1 cellular context compared by ENCODE assay signal in genomic region chr7:42175834-42176745, GRCh38.
TF ChIP-seq lines count a peak whose summit lies in the region.

No MANE protein-coding gene starts in this region.

TF ChIP-seq in HEK293, 187 proteins besides CTCF, POLR2A, EP300 and RAD21 (continued from another document):
- TF ChIP-seq, protein P1, sequence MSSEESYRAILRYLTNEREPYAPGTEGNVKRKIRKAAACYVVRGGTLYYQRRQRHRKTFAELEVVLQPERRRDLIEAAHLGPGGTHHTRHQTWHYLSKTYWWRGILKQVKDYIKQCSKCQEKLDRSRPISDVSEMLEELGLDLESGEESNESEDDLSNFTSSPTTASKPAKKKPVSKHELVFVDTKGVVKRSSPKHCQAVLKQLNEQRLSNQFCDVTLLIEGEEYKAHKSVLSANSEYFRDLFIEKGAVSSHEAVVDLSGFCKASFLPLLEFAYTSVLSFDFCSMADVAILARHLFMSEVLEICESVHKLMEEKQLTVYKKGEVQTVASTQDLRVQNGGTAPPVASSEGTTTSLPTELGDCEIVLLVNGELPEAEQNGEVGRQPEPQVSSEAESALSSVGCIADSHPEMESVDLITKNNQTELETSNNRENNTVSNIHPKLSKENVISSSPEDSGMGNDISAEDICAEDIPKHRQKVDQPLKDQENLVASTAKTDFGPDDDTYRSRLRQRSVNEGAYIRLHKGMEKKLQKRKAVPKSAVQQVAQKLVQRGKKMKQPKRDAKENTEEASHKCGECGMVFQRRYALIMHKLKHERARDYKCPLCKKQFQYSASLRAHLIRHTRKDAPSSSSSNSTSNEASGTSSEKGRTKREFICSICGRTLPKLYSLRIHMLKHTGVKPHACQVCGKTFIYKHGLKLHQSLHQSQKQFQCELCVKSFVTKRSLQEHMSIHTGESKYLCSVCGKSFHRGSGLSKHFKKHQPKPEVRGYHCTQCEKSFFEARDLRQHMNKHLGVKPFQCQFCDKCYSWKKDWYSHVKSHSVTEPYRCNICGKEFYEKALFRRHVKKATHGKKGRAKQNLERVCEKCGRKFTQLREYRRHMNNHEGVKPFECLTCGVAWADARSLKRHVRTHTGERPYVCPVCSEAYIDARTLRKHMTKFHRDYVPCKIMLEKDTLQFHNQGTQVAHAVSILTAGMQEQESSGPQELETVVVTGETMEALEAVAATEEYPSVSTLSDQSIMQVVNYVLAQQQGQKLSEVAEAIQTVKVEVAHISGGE (tag by site-specific recombination; conservative IDR thresholded peaks at IDR 0.05; ENCODE audit: low read depth) = no peak
- no peak for TF ChIP-seq PRDM2 (tag by site-specific recombination; IDR thresholded peaks at IDR 0.05; ENCODE audit: borderline replicate concordance)
- TF ChIP-seq ZNF274 (IDR thresholded peaks at IDR 0.05; ENCODE audit: low read length) = no peak
- no peak for TF ChIP-seq ZNF274 (tag by site-specific recombination; IDR thresholded peaks at IDR 0.05; ENCODE audit: borderline replicate concordance)
